8 cellular contexts compared by ENCODE assay signal in genomic region chr10:131786756-131787605, GRCh38.
DNase-seq lines count a peak whose midpoint lies in the region; ATAC-seq, FAIRE-seq and TF ChIP-seq lines count a peak whose summit lies in the region.

No MANE protein-coding gene starts in this region.

- FAIRE-seq in islet of Langerhans (lab: Jason Lieb, UNC): peak; percentile 81

- no peak overlapping the region for H3K4me3 ChIP-seq in NB4 (ENCODE audit: low read depth, low read length)

- no peak for TF ChIP-seq POLR2A in NB4 (IDR thresholded peaks at IDR 0.05; ENCODE audit: extremely low read depth, insufficient read length)

- ATAC-seq in GM19328 (IDR thresholded peaks at IDR 0.05; ENCODE audit: unreplicated experiment): no peak

- peak; percentile 74 for TF ChIP-seq CTCF in NB4 (IDR thresholded peaks at IDR 0.05; ENCODE audit: low read depth, low read length)

- DNase-seq in SHP77 (lab: John Stamatoyannopoulos, UW) (peak; percentile 18 to 33), SHP77 treated with DMSO at 0.1 percent for 48 hours (lab: John Stamatoyannopoulos, UW) (no peak), NB4 (ENCODE audit: low read depth) (peak; percentile 54), NOMO-1 treated with dmso at 0.1 percent for 144 hours (lab: John Stamatoyannopoulos, UW; ENCODE audit: unreplicated experiment) (no peak)
- peak; percentile 28 for DNase-seq in activated naive CD4-positive, alpha-beta T cell treated with anti-CD3 and anti-CD28 coated beads, Interleukin-2, amount 50 U/mL, for 16 hours
- DNase-seq in stimulated activated CD8-positive, alpha-beta memory T cell treated with anti-CD3 and anti-CD28 coated beads, Interleukin-4, amount 100 ng/mL, for 48 hours: peak; percentile 55

Comparison
In these comparisons a context has a peak if more than half of its experiments do, and no peak if none do; other contexts are left out.
1. DNase-seq: peak in SHP77 (2 of 2), NB4 (single experiment), activated naive CD4-positive, alpha-beta T cell treated with anti-CD3 and anti-CD28 coated beads, Interleukin-2, amount 50 U/mL, for 16 hours (single experiment) and stimulated activated CD8-positive, alpha-beta memory T cell treated with anti-CD3 and anti-CD28 coated beads, Interleukin-4, amount 100 ng/mL, for 48 hours (single experiment); none in SHP77 treated with DMSO at 0.1 percent for 48 hours (single experiment) and NOMO-1 treated with dmso at 0.1 percent for 144 hours (single experiment).